Comparison of ENCODE assay signal across 11 cellular contexts in genomic region chr3:85377115-85377514, GRCh38.
"Had no signal": no experiment of that assay in that cellular context is flagged by ENCODE, and none has a peak within 500 bp of the region (broad histone marks: within the 10 kb centered on the region; RNA-seq: fewer than 3 reads in every experiment).

No MANE protein-coding gene starts in this region.

- H3K9me3 ChIP-seq: HAP-1 had no signal

- H3K27ac ChIP-seq: GM23248 had no signal

- H3K4me1 Mint-ChIP-seq: GM23338, H9 had no signal

- ATAC-seq: GM23338, HCT116 had no signal

- H3K27ac Mint-ChIP-seq: GM23338, H9, HFFc6 had no signal

- FAIRE-seq: H1, H54 had no signal

- H3K4me1 ChIP-seq: HAP-1 had no signal

- H3K9ac ChIP-seq: GM23248 had no signal

- H2AFZ ChIP-seq: GM23248, GM23338 had no signal

- H3K4me2 ChIP-seq: GM23338 had no signal

- H3K9me3 Mint-ChIP-seq: GM23338, H9 had no signal

- H3K4me3 Mint-ChIP-seq: GM23338, H9, HFFc6 had no signal

- DNase-seq: GM23248, GOT3, H7, H9, HCEC 1CT, HFFc6 had no signal

- H3K36me3 ChIP-seq: HAP-1 had no signal

- H3K4me3 ChIP-seq: GM23248, GM23338, HAP-1 had no signal
